1 cellular context compared by ENCODE assay signal in genomic region chr10:92542458-92542857, GRCh38.
TF ChIP-seq lines count a peak whose summit lies in the region.

No MANE protein-coding gene starts in this region.

TF ChIP-seq in GM23338, 12 proteins besides CTCF, POLR2A, EP300 and RAD21 (continued from another document):
- TF ChIP-seq NANOG (IDR thresholded peaks at IDR 0.05; ENCODE audit: borderline replicate concordance) (no peak), ZNF114 (CRISPR knock-in tag; IDR thresholded peaks at IDR 0.05) (no peak), ETS1 (IDR thresholded peaks at IDR 0.05) (no peak), STAT1 (IDR thresholded peaks at IDR 0.05; ENCODE audit: unreplicated experiment) (no peak), EZH2phosphoT487 (IDR thresholded peaks at IDR 0.05; ENCODE audit: unreplicated experiment) (no peak), CREB1 (CRISPR knock-in tag; IDR thresholded peaks at IDR 0.05; ENCODE audit: low read depth) (no peak)
TF ChIP-seq in GM23338: peak in this region for 0.
